ENCODE assay signal across 1 cellular context in the genomic region with DNA sequence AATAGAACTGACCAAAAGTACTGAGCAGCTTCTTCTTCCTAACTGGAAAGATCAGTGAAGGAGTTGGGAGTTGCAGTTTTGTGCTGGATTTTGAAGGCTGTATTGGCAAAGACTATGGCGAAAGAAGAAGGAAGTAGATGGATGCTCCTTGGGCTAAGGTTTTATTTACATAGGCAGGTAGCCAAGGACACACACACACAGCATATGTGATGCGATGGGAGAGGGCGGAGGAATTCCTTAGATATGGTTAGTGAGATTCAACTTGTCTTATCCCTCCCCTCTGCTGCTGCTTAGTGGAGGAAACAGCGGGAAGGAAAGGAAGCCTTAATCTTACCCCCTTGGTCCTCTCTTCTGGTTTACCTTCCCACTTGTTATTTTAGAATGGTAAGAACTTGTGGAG.
TF ChIP-seq lines count a peak whose summit lies in the region.

No MANE protein-coding gene starts in this region.

TF ChIP-seq in K562, 482 proteins besides CTCF, POLR2A, EP300 and RAD21 (continued from another document):
- TF ChIP-seq ZNF263 (CRISPR knock-in tag; IDR thresholded peaks at IDR 0.05; ENCODE audit: borderline replicate concordance) (peak; percentile 20; the same call in 1 of the 2 replicates), RB1 (IDR thresholded peaks at IDR 0.05; ENCODE audit: low read depth) (no peak), PCBP2 (IDR thresholded peaks at IDR 0.05; ENCODE audit: low read depth, low read length, poor library complexity, severe bottlenecking) (no peak), TEAD4 (IDR thresholded peaks at IDR 0.05; ENCODE audit: low read length) (peak; percentile 36; the same call in 1 of the 2 replicates), TEAD4 (CRISPR knock-in tag; IDR thresholded peaks at IDR 0.05; ENCODE audit: borderline replicate concordance) (no peak), ZNF785 (CRISPR knock-in tag; IDR thresholded peaks at IDR 0.05) (no peak), ZC3H4 (CRISPR knock-in tag; IDR thresholded peaks at IDR 0.05; ENCODE audit: borderline replicate concordance) (no peak), NFIC (IDR thresholded peaks at IDR 0.05) (peak; percentile 76)
- TF ChIP-seq, protein P1, sequence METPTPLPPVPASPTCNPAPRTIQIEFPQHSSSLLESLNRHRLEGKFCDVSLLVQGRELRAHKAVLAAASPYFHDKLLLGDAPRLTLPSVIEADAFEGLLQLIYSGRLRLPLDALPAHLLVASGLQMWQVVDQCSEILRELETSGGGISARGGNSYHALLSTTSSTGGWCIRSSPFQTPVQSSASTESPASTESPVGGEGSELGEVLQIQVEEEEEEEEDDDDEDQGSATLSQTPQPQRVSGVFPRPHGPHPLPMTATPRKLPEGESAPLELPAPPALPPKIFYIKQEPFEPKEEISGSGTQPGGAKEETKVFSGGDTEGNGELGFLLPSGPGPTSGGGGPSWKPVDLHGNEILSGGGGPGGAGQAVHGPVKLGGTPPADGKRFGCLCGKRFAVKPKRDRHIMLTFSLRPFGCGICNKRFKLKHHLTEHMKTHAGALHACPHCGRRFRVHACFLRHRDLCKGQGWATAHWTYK (CRISPR knock-in tag; IDR thresholded peaks at IDR 0.05), result no peak
